In genomic region chr10:14602807-14603538, GRCh38 we compare ENCODE assay signal across 1 cellular context.
TF ChIP-seq lines count a peak whose summit lies in the region.

No MANE protein-coding gene starts in this region.

TF ChIP-seq in H1, 55 proteins besides CTCF, POLR2A, EP300 and RAD21 (continued from another document):
- TF ChIP-seq EZH2 (IDR thresholded peaks at IDR 0.05; ENCODE audit: low read depth, low read length, severe bottlenecking) (no peak), TCF12 (IDR thresholded peaks at IDR 0.05; ENCODE audit: low read depth, low read length) (no peak), SP1 (IDR thresholded peaks at IDR 0.05; ENCODE audit: low read depth, low read length) (no peak), CBX8 (IDR thresholded peaks at IDR 0.05; ENCODE audit: borderline replicate concordance, low read depth, low read length) (no peak), JUND (IDR thresholded peaks at IDR 0.05; ENCODE audit: low read length) (no peak), FOSL1 (IDR thresholded peaks at IDR 0.05; ENCODE audit: insufficient read depth, low read depth, low read length) (no peak), PHF8 (conservative IDR thresholded peaks at IDR 0.05; ENCODE audit: low read depth, low read length) (no peak), KDM5A (IDR thresholded peaks at IDR 0.05; ENCODE audit: low read length) (no peak), CEBPB (IDR thresholded peaks at IDR 0.05; ENCODE audit: low read depth, low read length) (no peak)
